Comparison of ENCODE assay signal across 20 cellular contexts in genomic region chr18:6719098-6719913, GRCh38. TPM values are rescaled to one million over a fixed set of nuclear protein-coding genes. Genes with fewer than 3 reads are reported as not detected.
DNase-seq lines count a peak whose midpoint lies in the region; ATAC-seq, FAIRE-seq and TF ChIP-seq lines count a peak whose summit lies in the region.
"Had no signal": no experiment of that assay in that cellular context is flagged by ENCODE, and none has a peak within 500 bp of the region (broad histone marks: within the 10 kb centered on the region; RNA-seq: fewer than 3 reads in every experiment).

No MANE protein-coding gene starts in this region.

- H3K4me3 ChIP-seq in astrocyte (ENCODE audit: insufficient read depth, low read depth, low read length), result no peak overlapping the region
- H3K4me3 ChIP-seq in skeletal muscle satellite cell (ENCODE audit: low read length), result no peak overlapping the region
- no peak overlapping the region for H3K4me3 ChIP-seq in ascending aorta
- H3K4me3 ChIP-seq: PC-9, SJCRH30 had no signal

- H3K4me2 ChIP-seq in astrocyte (ENCODE audit: low read length), result no peak overlapping the region
- H3K4me2 ChIP-seq in skeletal muscle satellite cell (ENCODE audit: low read length), result peak overlapping the region; percentile 26
- H3K4me2 ChIP-seq: PC-9 had no signal

- no peaks in the 10 kb centered on the region for H3K9me3 Mint-ChIP-seq in astrocyte (ENCODE audit: unreplicated experiment)
- H3K9me3 Mint-ChIP-seq in activated CD8-positive, alpha-beta T cell treated with anti-CD3 and anti-CD28 coated beads for 36 hours, result no peaks in the 10 kb centered on the region
- H3K9me3 Mint-ChIP-seq: H9 had no signal

- H3K9ac ChIP-seq in astrocyte (ENCODE audit: low read length) (no peak overlapping the region), skeletal muscle satellite cell (ENCODE audit: low read depth, low read length) (no peak overlapping the region)

- intact Hi-C loops in ascending aorta (cut with DNase I), result no loop called here
- intact Hi-C loops in activated CD8-positive, alpha-beta T cell treated with anti-CD3 and anti-CD28 coated beads for 36 hours (cut with micrococcal nuclease), result no loop called here

- H3K27me3 ChIP-seq in astrocyte (ENCODE audit: insufficient read depth, low read length), result no peaks in the 10 kb centered on the region
- peaks cover 6% of the 10 kb centered on the region for H3K27me3 ChIP-seq in skeletal muscle satellite cell (ENCODE audit: control insufficient read depth, insufficient read depth, low read length)
- H3K27me3 ChIP-seq in ascending aorta, result no peaks in the 10 kb centered on the region
- H3K27me3 ChIP-seq in foreskin keratinocyte, result peaks cover 3% of the 10 kb centered on the region
- H3K27me3 ChIP-seq: SJCRH30 had no signal

- no peaks in the 10 kb centered on the region for H3K79me2 ChIP-seq in astrocyte (ENCODE audit: insufficient read depth, low read length)

- peak overlapping the region; percentile 41 for H3K27ac Mint-ChIP-seq in astrocyte (ENCODE audit: unreplicated experiment)
- H3K27ac Mint-ChIP-seq in activated CD8-positive, alpha-beta T cell treated with anti-CD3 and anti-CD28 coated beads for 36 hours, result no peak overlapping the region

- H3K36me3 ChIP-seq in astrocyte (ENCODE audit: insufficient read depth, low read length) (no peaks in the 10 kb centered on the region), skeletal muscle satellite cell (ENCODE audit: insufficient read depth, low read length) (no peaks in the 10 kb centered on the region), ascending aorta (no peaks in the 10 kb centered on the region)
- H3K36me3 ChIP-seq: SJCRH30 had no signal

- H3K4me1 Mint-ChIP-seq in astrocyte (ENCODE audit: low read depth, unreplicated experiment), result peaks cover 32% of the 10 kb centered on the region
- no peaks in the 10 kb centered on the region for H3K4me1 Mint-ChIP-seq in activated CD8-positive, alpha-beta T cell treated with anti-CD3 and anti-CD28 coated beads for 36 hours (ENCODE audit: low read depth)

- H3K36me3 Mint-ChIP-seq in astrocyte (ENCODE audit: low read depth, unreplicated experiment), result no peaks in the 10 kb centered on the region
- no peaks in the 10 kb centered on the region for H3K36me3 Mint-ChIP-seq in activated CD8-positive, alpha-beta T cell treated with anti-CD3 and anti-CD28 coated beads for 36 hours (ENCODE audit: low read depth)

- no peak overlapping the region for H3K27ac ChIP-seq in astrocyte (ENCODE audit: low read depth, low read length)
- H3K27ac ChIP-seq in ascending aorta, result no peak overlapping the region
- no peak overlapping the region for H3K27ac ChIP-seq in foreskin keratinocyte
- H3K27ac ChIP-seq: PC-9, RWPE1, SJCRH30 had no signal

- CTCF ChIA-PET in activated CD8-positive, alpha-beta T cell treated with anti-CD3 and anti-CD28 coated beads for 36 hours (lab: Charles Lee), result no interaction called here

- H3K9me3 ChIP-seq in astrocyte (ENCODE audit: insufficient read depth, low read depth, low read length) (no peaks in the 10 kb centered on the region), skeletal muscle satellite cell (replicated peaks; ENCODE audit: low read length) (no peaks in the 10 kb centered on the region), ascending aorta (no peaks in the 10 kb centered on the region)
- H3K9me3 ChIP-seq: SJCRH30 had no signal

- POLR2A ChIA-PET in activated CD8-positive, alpha-beta T cell treated with anti-CD3 and anti-CD28 coated beads for 36 hours (lab: Charles Lee), result no interaction called here

- no peak for TF ChIP-seq CTCF in astrocyte (IDR thresholded peaks at IDR 0.05; ENCODE audit: insufficient read depth, low read depth, low read length)
- no peak for TF ChIP-seq CTCF in ascending aorta (IDR thresholded peaks at IDR 0.05)
- no peak for TF ChIP-seq CTCF in activated CD8-positive, alpha-beta T cell treated with anti-CD3 and anti-CD28 coated beads for 36 hours (IDR thresholded peaks at IDR 0.05)
- no peak for TF ChIP-seq CTCF in foreskin keratinocyte (conservative IDR thresholded peaks at IDR 0.05)

- H3K4me1 ChIP-seq in astrocyte (ENCODE audit: insufficient read depth, low read length) (no peaks in the 10 kb centered on the region), skeletal muscle satellite cell (ENCODE audit: control insufficient read depth, insufficient read depth, low read length) (peaks cover 20% of the 10 kb centered on the region), ascending aorta (no peaks in the 10 kb centered on the region), foreskin keratinocyte (no peaks in the 10 kb centered on the region)

- H2AFZ ChIP-seq in astrocyte (ENCODE audit: low read depth, low read length), result no peak overlapping the region
- H2AFZ ChIP-seq: PC-9 had no signal

- H4K20me1 ChIP-seq in astrocyte (ENCODE audit: insufficient read depth, low read length), result no peaks in the 10 kb centered on the region

- no peaks in the 10 kb centered on the region for H3K27me3 Mint-ChIP-seq in astrocyte (ENCODE audit: low read depth, unreplicated experiment)
- H3K27me3 Mint-ChIP-seq in activated CD8-positive, alpha-beta T cell treated with anti-CD3 and anti-CD28 coated beads for 36 hours, result no peaks in the 10 kb centered on the region

- DNase-seq in EL, result peak; percentile 30
- DNase-seq in NCI-H69 (lab: John Stamatoyannopoulos, UW), result peak; percentile 27
- DNase-seq in astrocyte (ENCODE audit: low read depth), result no peak
- DNase-seq in ascending aorta (ENCODE audit: low spot score in 2 of 2), result no peak
- DNase-seq in HT-29 (ENCODE audit: low spot score), result no peak
- no peak for DNase-seq in activated CD8-positive, alpha-beta T cell treated with anti-CD3 and anti-CD28 coated beads for 36 hours
- DNase-seq in foreskin keratinocyte, result no peak
- DNase-seq: ACHN, C1 segment of cervical spinal cord, DMS79, H9, Kasumi-1, NCI-H1105, NCI-H2081 treated with DMSO at 0.1 percent for 48 hours, NCI-H510A, NCI-H82, PC-9, SJCRH30 had no signal

- no peak overlapping the region for H3K4me3 Mint-ChIP-seq in astrocyte (ENCODE audit: unreplicated experiment)
- no peak overlapping the region for H3K4me3 Mint-ChIP-seq in activated CD8-positive, alpha-beta T cell treated with anti-CD3 and anti-CD28 coated beads for 36 hours
- H3K4me3 Mint-ChIP-seq: H9 had no signal

- no peak for FAIRE-seq in astrocyte (lab: Jason Lieb, UNC)

- no peak for ATAC-seq in activated CD8-positive, alpha-beta T cell treated with anti-CD3 and anti-CD28 coated beads for 36 hours
- no peak for ATAC-seq in foreskin keratinocyte

RNA-seq across cellular contexts. Expression of gene ARHGAP28, which starts 10.2 kb away (rescaled TPM):
- total RNA-seq in astrocyte (15.5 and 16.6 TPM in 2 replicates), ascending aorta (0.85 TPM), foreskin keratinocyte (0.21 and 0.24 TPM in 2 replicates)
- 1.5 and 2.6 TPM in 2 replicates for total RNA-seq in skeletal muscle satellite cell (2012; rRNA removed)
- total RNA-seq in HT-29 (2014; rRNA removed; shearing (Covaris generic)), result not detected in 2 replicates
- not detected for total RNA-seq in activated CD8-positive, alpha-beta T cell treated with anti-CD3 and anti-CD28 coated beads for 36 hours
- 0.03 and 0.06 TPM in 2 replicates for polyA plus RNA-seq in foreskin keratinocyte
- total RNA-seq: PC-9 had no signal

Comparison
In these comparisons a context has a peak if more than half of its experiments do, and no peak if none do; other contexts are left out.
1. DNase-seq: peak in EL (single experiment) and NCI-H69 (single experiment); none in astrocyte (single experiment), ascending aorta (0 of 2), HT-29 (single experiment), activated CD8-positive, alpha-beta T cell treated with anti-CD3 and anti-CD28 coated beads for 36 hours (single experiment) and foreskin keratinocyte (0 of 2).